Comparison of ENCODE assay signal across 21 cellular contexts in genomic region chr10:3978762-3979161, GRCh38.
DNase-seq lines count a peak whose midpoint lies in the region; ATAC-seq and TF ChIP-seq lines count a peak whose summit lies in the region.
"Had no signal": no experiment of that assay in that cellular context is flagged by ENCODE, and none has a peak within 500 bp of the region (broad histone marks: within the 10 kb centered on the region; RNA-seq: fewer than 3 reads in every experiment).

No MANE protein-coding gene starts in this region.

- intact Hi-C loops in Panc1 (cut with micrococcal nuclease; ENCODE audit: unreplicated experiment), result no loop called here

- H3K36me3 ChIP-seq in Panc1 (ENCODE audit: control insufficient read depth, insufficient read depth, low read length) (no peaks in the 10 kb centered on the region), endodermal cell (ENCODE audit: control insufficient read depth, insufficient read depth, low read length) (no peaks in the 10 kb centered on the region)
- H3K36me3 ChIP-seq: lower lobe of right lung, SJSA1 had no signal

- H3K27me3 ChIP-seq in Panc1 (ENCODE audit: control insufficient read depth, insufficient read depth, low read length) (no peaks in the 10 kb centered on the region), endodermal cell (ENCODE audit: control insufficient read depth, insufficient read depth, low read length, poor library complexity, severe bottlenecking) (no peaks in the 10 kb centered on the region)
- H3K27me3 ChIP-seq: body of pancreas, SJSA1 had no signal

- no peak overlapping the region for H3K4me3 Mint-ChIP-seq in progenitor cell of endocrine pancreas (ENCODE audit: low read depth)
- no peak overlapping the region for H3K4me3 Mint-ChIP-seq in endodermal cell
- H3K4me3 Mint-ChIP-seq: H9 had no signal

- CTCF ChIA-PET in Panc1 (lab: Charles Lee), result no interaction called here

- H3K9ac ChIP-seq in endodermal cell (ENCODE audit: extremely low read depth, low read length, poor library complexity, severe bottlenecking), result no peak overlapping the region

- in situ Hi-C loops in Panc1 (cut with HindIII; ENCODE audit: low pct_unique_long_range_greater_than_20kb, low sequenced_read_pairs), result no loop called here
- in situ Hi-C loops in G401 (cut with HindIII; ENCODE audit: low sequenced_read_pairs), result no loop called here

- H3K4me3 ChIP-seq in Panc1 (ENCODE audit: low read depth in 2 of 2, low read length in 2 of 2), result no peak overlapping the region
- no peak overlapping the region for H3K4me3 ChIP-seq in epithelial cell of esophagus (ENCODE audit: low read length)
- H3K4me3 ChIP-seq in endodermal cell (ENCODE audit: low read length), result no peak overlapping the region
- H3K4me3 ChIP-seq: body of pancreas, K562, lower lobe of right lung, SJSA1 had no signal

- H3K27ac ChIP-seq in Panc1 (ENCODE audit: low read length), result peak overlapping the region; percentile 57
- no peak overlapping the region for H3K27ac ChIP-seq in endodermal cell (ENCODE audit: low read depth, low read length)
- H3K27ac ChIP-seq: body of pancreas, lower lobe of right lung, SJSA1 had no signal

- H3K27ac Mint-ChIP-seq in activated naive CD4-positive, alpha-beta T cell treated with anti-CD3 and anti-CD28 coated beads, Interleukin-2, amount 50 U/mL, for 72 hours, result no peak overlapping the region
- H3K27ac Mint-ChIP-seq in progenitor cell of endocrine pancreas, result peak overlapping the region; percentile 42
- no peak overlapping the region for H3K27ac Mint-ChIP-seq in endodermal cell
- H3K27ac Mint-ChIP-seq: H9 had no signal

- 94 to 100% methylated on average over 3 to 4 of the region's 4 CpGs for WGBS in endodermal cell (ENCODE audit: insufficient coverage in 1 of 2, insufficient read length in 1 of 2), 2 experiments

- TF ChIP-seq CTCF in Panc1 (IDR thresholded peaks at IDR 0.05), result no peak
- no peak for TF ChIP-seq CTCF in epithelial cell of esophagus (IDR thresholded peaks at IDR 0.05; ENCODE audit: insufficient read depth, low read depth, low read length, missing control alignments)
- no peak for TF ChIP-seq CTCF in progenitor cell of endocrine pancreas (IDR thresholded peaks at IDR 0.05; ENCODE audit: unreplicated experiment)
- TF ChIP-seq CTCF in endodermal cell (conservative IDR thresholded peaks at IDR 0.05), result no peak

- peak; percentile 24 to 34 for ATAC-seq in activated naive CD4-positive, alpha-beta T cell treated with anti-CD3 and anti-CD28 coated beads, Interleukin-2, amount 50 U/mL, for 72 hours
- ATAC-seq in Panc1 (no peak), GM18505 (IDR thresholded peaks at IDR 0.05; ENCODE audit: unreplicated experiment) (no peak)
- ATAC-seq: body of pancreas; K562; lower lobe of right lung; naive thymus-derived CD8-positive, alpha-beta T cell had no signal

- peaks cover 12 to 16% of the 10 kb centered on the region in 2 donors for H3K9me3 Mint-ChIP-seq in activated naive CD4-positive, alpha-beta T cell treated with anti-CD3 and anti-CD28 coated beads, Interleukin-2, amount 50 U/mL, for 72 hours
- H3K9me3 Mint-ChIP-seq in progenitor cell of endocrine pancreas (ENCODE audit: low read depth) (peaks cover 4% of the 10 kb centered on the region), endodermal cell (peaks cover 13% of the 10 kb centered on the region)

- POLR2A ChIA-PET in Panc1 (lab: Charles Lee), result no interaction called here

- DNase-seq in activated naive CD4-positive, alpha-beta T cell treated with anti-CD3 and anti-CD28 coated beads, Interleukin-2, amount 50 U/mL, for 72 hours (ENCODE audit: low spot score in 2 of 2), result no peak
- no peak for DNase-seq in activated naive CD4-positive, alpha-beta T cell (lab: John Stamatoyannopoulos, UW)
- DNase-seq in Panc1 (ENCODE audit: low read depth, low spot score) (no peak), epithelial cell of esophagus (ENCODE audit: low read depth) (peak; percentile 67), progenitor cell of endocrine pancreas (ENCODE audit: low spot score, unreplicated experiment) (no peak), endodermal cell (no peak), G401 (ENCODE audit: low spot score) (no peak)
- DNase-seq: activated CD8-positive, alpha-beta memory T cell treated with anti-CD3 and anti-CD28 coated beads, Interleukin-2, amount 50 U/mL, for 4 hours; activated gamma-delta T cell; body of pancreas; dermis blood vessel endothelial cell; H9; lower lobe of right lung; naive thymus-derived CD8-positive, alpha-beta T cell; NCI-H1105 treated with DMSO at 0.1 percent for 48 hours; NCI-H69; posterior cingulate gyrus; stimulated activated CD4-positive, alpha-beta T cell treated with anti-CD3 and anti-CD28 coated beads, Interleukin-2, amount 100 ng/mL, for 48 hours had no signal

- no peak for TF ChIP-seq POLR2A in GM18505 (IDR thresholded peaks at IDR 0.05; ENCODE audit: borderline replicate concordance, extremely low read depth, insufficient read depth, insufficient read length)

- BruUV-seq in Panc1 (replicated peaks; lab: Mats Ljungman, UMichigan), result no TSS peak

- H3K9me3 ChIP-seq in Panc1 (ENCODE audit: control insufficient read depth, insufficient read depth, low read depth, low read length) (peaks cover 6% of the 10 kb centered on the region; the same call in 1 of the 2 replicates), endodermal cell (ENCODE audit: control insufficient read depth, low read length) (peaks cover 19% of the 10 kb centered on the region)
- H3K9me3 ChIP-seq: body of pancreas, lower lobe of right lung had no signal

- H3K36me3 Mint-ChIP-seq in activated naive CD4-positive, alpha-beta T cell treated with anti-CD3 and anti-CD28 coated beads, Interleukin-2, amount 50 U/mL, for 72 hours, result peaks cover 18 to 24% of the 10 kb centered on the region in 2 donors
- H3K36me3 Mint-ChIP-seq in progenitor cell of endocrine pancreas (ENCODE audit: insufficient read depth) (no peaks in the 10 kb centered on the region), endodermal cell (ENCODE audit: low read depth) (no peaks in the 10 kb centered on the region)

- no peaks in the 10 kb centered on the region for H3K4me1 ChIP-seq in Panc1 (ENCODE audit: control insufficient read depth, insufficient read depth, low read length)
- H3K4me1 ChIP-seq in endodermal cell (ENCODE audit: control insufficient read depth, insufficient read depth, low read length), result peaks cover 3% of the 10 kb centered on the region
- H3K4me1 ChIP-seq: body of pancreas, lower lobe of right lung had no signal

- H3K4me1 Mint-ChIP-seq in progenitor cell of endocrine pancreas (ENCODE audit: low read depth) (peaks cover 6% of the 10 kb centered on the region), endodermal cell (peaks cover 9% of the 10 kb centered on the region)

- H3K27me3 Mint-ChIP-seq in progenitor cell of endocrine pancreas (peaks cover 9% of the 10 kb centered on the region), endodermal cell (ENCODE audit: insufficient read depth) (no peaks in the 10 kb centered on the region)
- H3K27me3 Mint-ChIP-seq: naive thymus-derived CD8-positive, alpha-beta T cell had no signal

Comparison
In these comparisons a context has a peak if more than half of its experiments do, and no peak if none do; other contexts are left out.
1. ATAC-seq: peak in activated naive CD4-positive, alpha-beta T cell treated with anti-CD3 and anti-CD28 coated beads, Interleukin-2, amount 50 U/mL, for 72 hours (2 of 2); none in Panc1 (single experiment) and GM18505 (single experiment).